In genomic region chr11:75535039-75535563, GRCh38 we compare ENCODE assay signal across 1 cellular context.
TF ChIP-seq lines count a peak whose summit lies in the region.

No MANE protein-coding gene starts in this region.

TF ChIP-seq in K562, 482 proteins besides CTCF, POLR2A, EP300 and RAD21 (continues in another document):
- TF ChIP-seq YY1 (IDR thresholded peaks at IDR 0.05; ENCODE audit: borderline replicate concordance in 1 of 3, control insufficient read depth in 1 of 3, extremely low read depth in 1 of 3, insufficient read depth in 3 of 3, insufficient read length in 1 of 3, insufficient replicate concordance in 2 of 3, low read depth in 1 of 3, low read length in 2 of 3) (peak in 1 of 3 experiments; percentile 18), RBBP5 (IDR thresholded peaks at IDR 0.05; ENCODE audit: borderline replicate concordance, insufficient read depth, low read length, poor library complexity, severe bottlenecking) (no peak), SIN3B (IDR thresholded peaks at IDR 0.05; ENCODE audit: low read depth) (no peak), MCM7 (IDR thresholded peaks at IDR 0.05) (no peak), ZNF197 (CRISPR knock-in tag; IDR thresholded peaks at IDR 0.05; ENCODE audit: low read depth) (0 out of 2 replicates have a peak, but pooled peaks have one; percentile 1), KAT7 (CRISPR knock-in tag; IDR thresholded peaks at IDR 0.05; ENCODE audit: borderline replicate concordance) (no peak), NR2C2 (CRISPR knock-in tag; IDR thresholded peaks at IDR 0.05) (no peak), NR2C2 (tag; IDR thresholded peaks at IDR 0.05) (no peak), PCBP2 (IDR thresholded peaks at IDR 0.05; ENCODE audit: low read depth, low read length, poor library complexity, severe bottlenecking) (no peak), SPI1 (IDR thresholded peaks at IDR 0.05; ENCODE audit: borderline replicate concordance, low read depth, low read length) (no peak), MTA3 (IDR thresholded peaks at IDR 0.05; ENCODE audit: borderline replicate concordance) (no peak; the same call in 1 of the 2 replicates), TAL1 (IDR thresholded peaks at IDR 0.05) (peak; percentile 47; the same call in 1 of the 2 replicates), HDAC6 (IDR thresholded peaks at IDR 0.05; ENCODE audit: low read depth, low read length) (no peak), CBFB (CRISPR knock-in tag; IDR thresholded peaks at IDR 0.05) (no peak), MAFG (tag; conservative IDR thresholded peaks at IDR 0.05) (no peak), KLF10 (CRISPR knock-in tag; IDR thresholded peaks at IDR 0.05) (no peak), SFPQ (IDR thresholded peaks at IDR 0.05; ENCODE audit: low read depth, low read length) (no peak), PREB (CRISPR knock-in tag; IDR thresholded peaks at IDR 0.05) (no peak), CBFA2T2 (conservative IDR thresholded peaks at IDR 0.05) (peak; percentile 77), SMAD3 (CRISPR knock-in tag; conservative IDR thresholded peaks at IDR 0.05) (no peak), TARDBP (IDR thresholded peaks at IDR 0.05) (no peak), CREM (IDR thresholded peaks at IDR 0.05; ENCODE audit: low read depth) (no peak), CREB3 (tag; conservative IDR thresholded peaks at IDR 0.05; ENCODE audit: low read depth) (0 out of 2 replicates have a peak, but pooled peaks have one; percentile 36), PHB2 (IDR thresholded peaks at IDR 0.05; ENCODE audit: low read depth) (no peak), ZNF384 (IDR thresholded peaks at IDR 0.05; ENCODE audit: low read depth, low read length) (0 out of 2 replicates have a peak, but pooled peaks have one; percentile 20), GATA2 (CRISPR knock-in tag; IDR thresholded peaks at IDR 0.05) (peak; percentile 37; the same call in 1 of the 2 replicates), GTF2A2 (tag; IDR thresholded peaks at IDR 0.05) (0 out of 2 replicates have a peak, but pooled peaks have one; percentile 43), TBL1XR1 (IDR thresholded peaks at IDR 0.05; ENCODE audit: low read length in 2 of 2) (no peak), MECOM (CRISPR knock-in tag; IDR thresholded peaks at IDR 0.05) (peak; percentile 54; the same call in 1 of the 2 replicates), KAT2B (IDR thresholded peaks at IDR 0.05; ENCODE audit: low read depth, low read length) (no peak), CC2D1A (IDR thresholded peaks at IDR 0.05) (no peak), MXD1 (CRISPR knock-in tag; IDR thresholded peaks at IDR 0.05; ENCODE audit: borderline replicate concordance, poor library complexity, severe bottlenecking) (peak; percentile 15), ZNF146 (CRISPR knock-in tag; IDR thresholded peaks at IDR 0.05; ENCODE audit: unreplicated experiment) (no peak), MYNN (IDR thresholded peaks at IDR 0.05) (peak; percentile 35; the same call in 1 of the 2 replicates), MYNN (CRISPR knock-in tag; IDR thresholded peaks at IDR 0.05) (no peak), ILK (tag; IDR thresholded peaks at IDR 0.05; ENCODE audit: borderline replicate concordance, low read depth) (no peak), ZNF583 (CRISPR knock-in tag; IDR thresholded peaks at IDR 0.05) (peak; percentile 46; the same call in 1 of the 2 replicates), TRIM25 (IDR thresholded peaks at IDR 0.05; ENCODE audit: borderline replicate concordance) (no peak), ZNF766 (CRISPR knock-in tag; conservative IDR thresholded peaks at IDR 0.05) (0 out of 2 replicates have a peak, but pooled peaks have one; percentile 35), DMBX1 (CRISPR knock-in tag; IDR thresholded peaks at IDR 0.05; ENCODE audit: borderline replicate concordance) (peak; percentile 59; the same call in 1 of the 2 replicates), STAT5A (IDR thresholded peaks at IDR 0.05; ENCODE audit: borderline replicate concordance, low read length) (peak; percentile 36; the same call in 1 of the 2 replicates), MCM5 (IDR thresholded peaks at IDR 0.05; ENCODE audit: low read depth) (no peak), ZNF3 (CRISPR knock-in tag; IDR thresholded peaks at IDR 0.05) (no peak), CBFA2T3 (IDR thresholded peaks at IDR 0.05) (peak; percentile 82), ZSCAN32 (CRISPR knock-in tag; IDR thresholded peaks at IDR 0.05) (no peak), MYC (IDR thresholded peaks at IDR 0.05; ENCODE audit: low read depth, low read length) (0 out of 2 replicates have a peak, but pooled peaks have one; percentile 3), MYC (CRISPR knock-in tag; IDR thresholded peaks at IDR 0.05; ENCODE audit: borderline replicate concordance, low read depth) (no peak), LEF1 (IDR thresholded peaks at IDR 0.05) (peak; percentile 83), ZFP91 (CRISPR knock-in tag; IDR thresholded peaks at IDR 0.05) (no peak)
- TF ChIP-seq, protein P1, sequence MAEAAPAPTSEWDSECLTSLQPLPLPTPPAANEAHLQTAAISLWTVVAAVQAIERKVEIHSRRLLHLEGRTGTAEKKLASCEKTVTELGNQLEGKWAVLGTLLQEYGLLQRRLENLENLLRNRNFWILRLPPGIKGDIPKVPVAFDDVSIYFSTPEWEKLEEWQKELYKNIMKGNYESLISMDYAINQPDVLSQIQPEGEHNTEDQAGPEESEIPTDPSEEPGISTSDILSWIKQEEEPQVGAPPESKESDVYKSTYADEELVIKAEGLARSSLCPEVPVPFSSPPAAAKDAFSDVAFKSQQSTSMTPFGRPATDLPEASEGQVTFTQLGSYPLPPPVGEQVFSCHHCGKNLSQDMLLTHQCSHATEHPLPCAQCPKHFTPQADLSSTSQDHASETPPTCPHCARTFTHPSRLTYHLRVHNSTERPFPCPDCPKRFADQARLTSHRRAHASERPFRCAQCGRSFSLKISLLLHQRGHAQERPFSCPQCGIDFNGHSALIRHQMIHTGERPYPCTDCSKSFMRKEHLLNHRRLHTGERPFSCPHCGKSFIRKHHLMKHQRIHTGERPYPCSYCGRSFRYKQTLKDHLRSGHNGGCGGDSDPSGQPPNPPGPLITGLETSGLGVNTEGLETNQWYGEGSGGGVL (CRISPR knock-in tag; IDR thresholded peaks at IDR 0.05) = 0 out of 2 replicates have a peak, but pooled peaks have one; percentile 15
- TF ChIP-seq, protein P2, sequence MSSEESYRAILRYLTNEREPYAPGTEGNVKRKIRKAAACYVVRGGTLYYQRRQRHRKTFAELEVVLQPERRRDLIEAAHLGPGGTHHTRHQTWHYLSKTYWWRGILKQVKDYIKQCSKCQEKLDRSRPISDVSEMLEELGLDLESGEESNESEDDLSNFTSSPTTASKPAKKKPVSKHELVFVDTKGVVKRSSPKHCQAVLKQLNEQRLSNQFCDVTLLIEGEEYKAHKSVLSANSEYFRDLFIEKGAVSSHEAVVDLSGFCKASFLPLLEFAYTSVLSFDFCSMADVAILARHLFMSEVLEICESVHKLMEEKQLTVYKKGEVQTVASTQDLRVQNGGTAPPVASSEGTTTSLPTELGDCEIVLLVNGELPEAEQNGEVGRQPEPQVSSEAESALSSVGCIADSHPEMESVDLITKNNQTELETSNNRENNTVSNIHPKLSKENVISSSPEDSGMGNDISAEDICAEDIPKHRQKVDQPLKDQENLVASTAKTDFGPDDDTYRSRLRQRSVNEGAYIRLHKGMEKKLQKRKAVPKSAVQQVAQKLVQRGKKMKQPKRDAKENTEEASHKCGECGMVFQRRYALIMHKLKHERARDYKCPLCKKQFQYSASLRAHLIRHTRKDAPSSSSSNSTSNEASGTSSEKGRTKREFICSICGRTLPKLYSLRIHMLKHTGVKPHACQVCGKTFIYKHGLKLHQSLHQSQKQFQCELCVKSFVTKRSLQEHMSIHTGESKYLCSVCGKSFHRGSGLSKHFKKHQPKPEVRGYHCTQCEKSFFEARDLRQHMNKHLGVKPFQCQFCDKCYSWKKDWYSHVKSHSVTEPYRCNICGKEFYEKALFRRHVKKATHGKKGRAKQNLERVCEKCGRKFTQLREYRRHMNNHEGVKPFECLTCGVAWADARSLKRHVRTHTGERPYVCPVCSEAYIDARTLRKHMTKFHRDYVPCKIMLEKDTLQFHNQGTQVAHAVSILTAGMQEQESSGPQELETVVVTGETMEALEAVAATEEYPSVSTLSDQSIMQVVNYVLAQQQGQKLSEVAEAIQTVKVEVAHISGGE (CRISPR knock-in tag; IDR thresholded peaks at IDR 0.05) = 0 out of 6 replicates have a peak, but pooled peaks of 1 of the 3 experiments have one; percentile 12
- TF ChIP-seq, protein P3, sequence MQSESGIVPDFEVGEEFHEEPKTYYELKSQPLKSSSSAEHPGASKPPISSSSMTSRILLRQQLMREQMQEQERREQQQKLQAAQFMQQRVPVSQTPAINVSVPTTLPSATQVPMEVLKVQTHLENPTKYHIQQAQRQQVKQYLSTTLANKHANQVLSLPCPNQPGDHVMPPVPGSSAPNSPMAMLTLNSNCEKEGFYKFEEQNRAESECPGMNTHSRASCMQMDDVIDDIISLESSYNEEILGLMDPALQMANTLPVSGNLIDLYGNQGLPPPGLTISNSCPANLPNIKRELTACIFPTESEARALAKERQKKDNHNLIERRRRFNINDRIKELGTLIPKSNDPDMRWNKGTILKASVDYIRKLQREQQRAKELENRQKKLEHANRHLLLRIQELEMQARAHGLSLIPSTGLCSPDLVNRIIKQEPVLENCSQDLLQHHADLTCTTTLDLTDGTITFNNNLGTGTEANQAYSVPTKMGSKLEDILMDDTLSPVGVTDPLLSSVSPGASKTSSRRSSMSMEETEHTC (IDR thresholded peaks at IDR 0.05) = no peak
